Comparison of ENCODE assay signal across 15 cellular contexts in genomic region chr9:91782711-91783214, GRCh38.
DNase-seq lines count a peak whose midpoint lies in the region; ATAC-seq, FAIRE-seq and TF ChIP-seq lines count a peak whose summit lies in the region.
"Had no signal": no experiment of that assay in that cellular context is flagged by ENCODE, and none has a peak within 500 bp of the region (broad histone marks: within the 10 kb centered on the region; RNA-seq: fewer than 3 reads in every experiment).

No MANE protein-coding gene starts in this region.

- H2AFZ ChIP-seq in Karpas-422 (ENCODE audit: low read length) = no peak overlapping the region
- H2AFZ ChIP-seq: GM23338 had no signal

- H3K4me1 ChIP-seq in colonic mucosa (no peaks in the 10 kb centered on the region), muscle layer of colon (ENCODE audit: insufficient read depth, low read length) (peaks cover 46% of the 10 kb centered on the region), stomach smooth muscle (ENCODE audit: control insufficient read depth, insufficient read depth, low read length) (peaks cover 60% of the 10 kb centered on the region), Karpas-422 (ENCODE audit: low read length) (no peaks in the 10 kb centered on the region)

- intact Hi-C loops in colonic mucosa (cut with DNase I) = no loop called here

- H4K20me1 ChIP-seq in Karpas-422 (ENCODE audit: insufficient read depth, low read depth, low read length) = no peaks in the 10 kb centered on the region

- H3K9me2 ChIP-seq in Karpas-422 (replicated peaks; ENCODE audit: insufficient read depth, low read length) = no peaks in the 10 kb centered on the region

- H3K9me3 ChIP-seq in colonic mucosa (no peaks in the 10 kb centered on the region), muscle layer of colon (ENCODE audit: low read length) (no peaks in the 10 kb centered on the region), stomach smooth muscle (ENCODE audit: control insufficient read depth in 2 of 2, low read length in 2 of 2) (no peaks in the 10 kb centered on the region), Karpas-422 (ENCODE audit: low read length) (no peaks in the 10 kb centered on the region)

- no peak for ATAC-seq in GM18868 (IDR thresholded peaks at IDR 0.05; ENCODE audit: unreplicated experiment)
- ATAC-seq: HCT116 had no signal

- H3K4me3 ChIP-seq in colonic mucosa (no peak overlapping the region), muscle layer of colon (ENCODE audit: low read depth in 1 of 2, low read length in 2 of 2) (no peak overlapping the region), stomach smooth muscle (ENCODE audit: low read length in 2 of 2) (peak overlapping the region in 1 of 2 donors; percentile 22), Karpas-422 (ENCODE audit: low read length) (no peak overlapping the region)
- H3K4me3 ChIP-seq: GM23338 had no signal

- no peaks in the 10 kb centered on the region for H3K79me2 ChIP-seq in Karpas-422 (ENCODE audit: low read length)

- no peak for FAIRE-seq in RCC 7860 (lab: Jason Lieb, UNC)
- FAIRE-seq: HTR-8/SVneo had no signal

- DNase-seq in ELF-1 (ENCODE audit: low read depth, low spot score) = peak; percentile 55
- DNase-seq in colonic mucosa = peak; percentile 4
- DNase-seq in RCC 7860 (ENCODE audit: low spot score) = no peak
- DNase-seq in Karpas-422 = no peak
- DNase-seq: NCI-H1417 treated with DMSO at 0.1 percent for 48 hours, NCI-H2029, NCI-H748 treated with DMSO at 0.1 percent for 48 hours, OCI-M1 had no signal

- H3K36me3 ChIP-seq in colonic mucosa (no peaks in the 10 kb centered on the region), muscle layer of colon (ENCODE audit: insufficient read depth, low read length) (no peaks in the 10 kb centered on the region), stomach smooth muscle (ENCODE audit: control insufficient read depth in 2 of 2, insufficient read depth in 2 of 2, low read length in 2 of 2) (no peaks in the 10 kb centered on the region), Karpas-422 (ENCODE audit: insufficient read depth, low read length) (no peaks in the 10 kb centered on the region)

- no peak overlapping the region for H3K4me2 ChIP-seq in Karpas-422 (ENCODE audit: low read depth, low read length, poor library complexity, severe bottlenecking)

- H3K27ac ChIP-seq in colonic mucosa (no peak overlapping the region), muscle layer of colon (ENCODE audit: low read depth, low read length) (peak overlapping the region; percentile 27), stomach smooth muscle (ENCODE audit: low read length) (peak overlapping the region; percentile 92), Karpas-422 (ENCODE audit: low read length) (no peak overlapping the region)
- H3K27ac ChIP-seq: HL-60 had no signal

- no peak for TF ChIP-seq CTCF in colonic mucosa (IDR thresholded peaks at IDR 0.05)

- H3K9ac ChIP-seq in colonic mucosa (ENCODE audit: low read depth in 2 of 2, low read length in 2 of 2) (no peak overlapping the region), muscle layer of colon (ENCODE audit: low read length) (no peak overlapping the region), stomach smooth muscle (ENCODE audit: low read length in 2 of 2) (no peak overlapping the region), Karpas-422 (ENCODE audit: low read length) (no peak overlapping the region)

- no peaks in the 10 kb centered on the region for H3K27me3 ChIP-seq in colonic mucosa
- H3K27me3 ChIP-seq in muscle layer of colon (ENCODE audit: control insufficient read depth in 1 of 2, insufficient read depth in 2 of 2, low read length in 2 of 2) = no peaks in the 10 kb centered on the region
- H3K27me3 ChIP-seq in stomach smooth muscle (ENCODE audit: control insufficient read depth in 1 of 2, insufficient read depth in 2 of 2, low read length in 2 of 2) = no peaks in the 10 kb centered on the region
- no peaks in the 10 kb centered on the region for H3K27me3 ChIP-seq in Karpas-422 (ENCODE audit: low read length)

Comparison
In these comparisons a context has a peak if more than half of its experiments do, and no peak if none do; other contexts are left out.
1. DNase-seq: peak in ELF-1 (single experiment) and colonic mucosa (single experiment); none in RCC 7860 (single experiment) and Karpas-422 (single experiment).
2. H3K27ac ChIP-seq: peak in muscle layer of colon (single experiment) and stomach smooth muscle (single experiment); none in colonic mucosa (single experiment) and Karpas-422 (single experiment).